Comparison of ENCODE assay signal across 1 cellular context in the genomic region with DNA sequence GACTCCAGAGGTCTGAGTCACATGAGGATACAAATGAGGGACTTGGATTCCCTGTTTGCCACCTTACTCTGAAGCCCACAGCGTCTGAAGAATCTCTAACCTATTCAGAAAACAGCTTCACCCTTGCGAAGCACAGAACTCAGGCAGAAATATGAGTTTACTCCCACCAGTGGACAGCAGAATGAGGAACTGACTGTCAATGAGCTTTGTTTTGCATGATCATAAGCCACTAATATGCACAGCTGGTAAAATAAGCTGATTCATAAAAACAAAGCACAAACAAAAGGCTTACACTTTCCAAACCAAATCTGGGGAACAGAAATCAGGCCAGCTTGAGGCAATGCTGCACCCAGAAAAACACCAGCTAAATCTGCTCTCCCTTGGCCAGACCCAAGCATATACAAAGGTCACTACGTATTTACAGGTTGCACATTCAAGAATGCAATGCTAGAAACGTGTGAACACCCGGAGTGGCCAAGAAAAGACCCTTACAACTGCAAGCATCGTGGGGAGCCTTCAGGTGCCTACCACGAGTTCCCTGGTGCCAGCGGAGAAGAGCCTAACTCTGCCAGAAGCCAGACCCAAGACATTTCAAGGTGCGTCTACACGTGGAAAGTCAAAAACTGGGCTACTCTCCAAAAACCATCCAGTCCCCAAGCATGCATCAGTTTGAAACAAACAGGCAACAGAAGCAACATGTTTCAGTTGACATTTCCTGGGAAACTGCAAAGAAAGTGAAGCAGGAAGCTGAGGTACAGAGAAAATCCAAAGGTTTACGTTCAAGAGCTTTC.
TF ChIP-seq lines count a peak whose summit lies in the region.

No MANE protein-coding gene starts in this region.

TF ChIP-seq in K562, 482 proteins besides CTCF, POLR2A, EP300 and RAD21 (continued from another document):
- TF ChIP-seq, protein P1, sequence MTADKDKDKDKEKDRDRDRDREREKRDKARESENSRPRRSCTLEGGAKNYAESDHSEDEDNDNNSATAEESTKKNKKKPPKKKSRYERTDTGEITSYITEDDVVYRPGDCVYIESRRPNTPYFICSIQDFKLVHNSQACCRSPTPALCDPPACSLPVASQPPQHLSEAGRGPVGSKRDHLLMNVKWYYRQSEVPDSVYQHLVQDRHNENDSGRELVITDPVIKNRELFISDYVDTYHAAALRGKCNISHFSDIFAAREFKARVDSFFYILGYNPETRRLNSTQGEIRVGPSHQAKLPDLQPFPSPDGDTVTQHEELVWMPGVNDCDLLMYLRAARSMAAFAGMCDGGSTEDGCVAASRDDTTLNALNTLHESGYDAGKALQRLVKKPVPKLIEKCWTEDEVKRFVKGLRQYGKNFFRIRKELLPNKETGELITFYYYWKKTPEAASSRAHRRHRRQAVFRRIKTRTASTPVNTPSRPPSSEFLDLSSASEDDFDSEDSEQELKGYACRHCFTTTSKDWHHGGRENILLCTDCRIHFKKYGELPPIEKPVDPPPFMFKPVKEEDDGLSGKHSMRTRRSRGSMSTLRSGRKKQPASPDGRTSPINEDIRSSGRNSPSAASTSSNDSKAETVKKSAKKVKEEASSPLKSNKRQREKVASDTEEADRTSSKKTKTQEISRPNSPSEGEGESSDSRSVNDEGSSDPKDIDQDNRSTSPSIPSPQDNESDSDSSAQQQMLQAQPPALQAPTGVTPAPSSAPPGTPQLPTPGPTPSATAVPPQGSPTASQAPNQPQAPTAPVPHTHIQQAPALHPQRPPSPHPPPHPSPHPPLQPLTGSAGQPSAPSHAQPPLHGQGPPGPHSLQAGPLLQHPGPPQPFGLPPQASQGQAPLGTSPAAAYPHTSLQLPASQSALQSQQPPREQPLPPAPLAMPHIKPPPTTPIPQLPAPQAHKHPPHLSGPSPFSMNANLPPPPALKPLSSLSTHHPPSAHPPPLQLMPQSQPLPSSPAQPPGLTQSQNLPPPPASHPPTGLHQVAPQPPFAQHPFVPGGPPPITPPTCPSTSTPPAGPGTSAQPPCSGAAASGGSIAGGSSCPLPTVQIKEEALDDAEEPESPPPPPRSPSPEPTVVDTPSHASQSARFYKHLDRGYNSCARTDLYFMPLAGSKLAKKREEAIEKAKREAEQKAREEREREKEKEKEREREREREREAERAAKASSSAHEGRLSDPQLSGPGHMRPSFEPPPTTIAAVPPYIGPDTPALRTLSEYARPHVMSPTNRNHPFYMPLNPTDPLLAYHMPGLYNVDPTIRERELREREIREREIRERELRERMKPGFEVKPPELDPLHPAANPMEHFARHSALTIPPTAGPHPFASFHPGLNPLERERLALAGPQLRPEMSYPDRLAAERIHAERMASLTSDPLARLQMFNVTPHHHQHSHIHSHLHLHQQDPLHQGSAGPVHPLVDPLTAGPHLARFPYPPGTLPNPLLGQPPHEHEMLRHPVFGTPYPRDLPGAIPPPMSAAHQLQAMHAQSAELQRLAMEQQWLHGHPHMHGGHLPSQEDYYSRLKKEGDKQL (CRISPR knock-in tag; IDR thresholded peaks at IDR 0.05; ENCODE audit: borderline replicate concordance): no peak
